In the genomic region with DNA sequence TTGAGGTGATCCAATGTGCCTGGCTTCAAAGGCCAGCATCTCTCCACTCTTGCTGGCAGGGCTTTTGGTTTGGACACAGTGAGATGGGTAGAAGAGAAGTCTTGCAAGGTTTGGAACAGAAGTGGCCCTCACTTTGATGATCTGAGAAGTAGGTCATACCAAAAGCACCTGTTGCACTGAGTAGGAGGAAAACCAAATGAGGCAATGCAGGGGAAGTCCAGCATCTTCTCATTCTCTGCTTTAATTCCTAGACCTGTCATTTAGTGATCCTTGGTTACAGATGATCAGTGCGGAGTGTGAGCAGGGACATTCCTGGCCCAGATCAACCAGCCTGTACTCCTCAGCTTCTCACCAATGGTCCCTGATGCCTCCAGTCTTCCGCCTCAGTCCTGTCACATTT, we compare ENCODE assay signal across 19 cellular contexts.
A peak's percentile ranks its signal among the peaks of the same experiment; 100 is the strongest.
DNase-seq lines count a peak whose midpoint lies in the region; ATAC-seq, FAIRE-seq and TF ChIP-seq lines count a peak whose summit lies in the region.
"Had no signal": no experiment of that assay in that cellular context is flagged by ENCODE, and none has a peak within 500 bp of the region (broad histone marks: within the 10 kb centered on the region; RNA-seq: fewer than 3 reads in every experiment).

No MANE protein-coding gene starts in this region.

- H3K36me3 ChIP-seq in GM12878 (ENCODE audit: control insufficient read depth in 2 of 2, insufficient read depth in 2 of 2, low read length in 1 of 2), result no peaks in the 10 kb centered on the region
- H3K36me3 ChIP-seq: BE2C, HAP-1 had no signal

- H3K4me3 ChIP-seq in GM12865 (ENCODE audit: low read depth, low read length) (no peak overlapping the region), GM12878 (no peak overlapping the region)
- H3K4me3 ChIP-seq: GM23248, HAP-1 had no signal

- H3K79me2 ChIP-seq in GM12878 (ENCODE audit: control insufficient read depth, insufficient read depth, low read length), result no peaks in the 10 kb centered on the region

- BruUV-seq in GM12878 (replicated peaks; lab: Mats Ljungman, UMichigan), result no TSS peak

- no peak overlapping the region for H3K9ac ChIP-seq in GM12878 (ENCODE audit: control insufficient read depth, insufficient read depth, low read length)
- H3K9ac ChIP-seq: GM23248, KMS-11 had no signal

- H3K4me2 ChIP-seq in GM12878 (ENCODE audit: control insufficient read depth, insufficient read depth), result no peak overlapping the region
- H3K4me2 ChIP-seq: KMS-11 had no signal

- WGBS in GM12878 (ENCODE audit: insufficient coverage, insufficient replicate concordance, low lambda C conversion rate, missing lambda C conversion rate), result 0% methylated on average over 2 of the region's 2 CpGs

- intact Hi-C loops in GM12878 (cut with micrococcal nuclease; ENCODE audit: unreplicated experiment), result no loop called here

- H3K27ac ChIP-seq in GM12878 (ENCODE audit: control insufficient read depth, insufficient read depth) (no peak overlapping the region), RWPE1 (no peak overlapping the region)
- H3K27ac ChIP-seq: GM23248, KMS-11 had no signal

- SMC1A ChIA-PET in GM12878 (lab: Charles Lee; ENCODE audit: uncharacterized antibody, unreplicated experiment), result no interaction called here

- TF ChIP-seq CTCF in GM12865 (IDR thresholded peaks at IDR 0.05; ENCODE audit: insufficient read depth, low read depth, low read length, missing control alignments) (no peak), GM12878 (IDR thresholded peaks at IDR 0.05 in 2 of 3, conservative IDR thresholded peaks at IDR 0.05 in 1 of 3; ENCODE audit: control insufficient read depth in 2 of 3, extremely low read depth in 1 of 3, insufficient read depth in 1 of 3, low read depth in 3 of 3, low read length in 3 of 3) (no peak), RWPE1 (conservative IDR thresholded peaks at IDR 0.05; ENCODE audit: low read depth) (no peak)

- ATAC-seq in GM19463 (IDR thresholded peaks at IDR 0.05; ENCODE audit: unreplicated experiment) (peak; percentile 47), HG02852 (IDR thresholded peaks at IDR 0.05; ENCODE audit: unreplicated experiment) (peak; percentile 65), GM12878 (peak; percentile 76), GM18502 (IDR thresholded peaks at IDR 0.05; ENCODE audit: poor library complexity, unreplicated experiment) (no peak), GM21360 (IDR thresholded peaks at IDR 0.05; ENCODE audit: unreplicated experiment) (no peak)
- ATAC-seq: CD8-positive, alpha-beta T cell had no signal

- H3K4me1 ChIP-seq in GM12878 (ENCODE audit: control insufficient read depth, insufficient read depth, low read length), result no peaks in the 10 kb centered on the region; the same call in 1 of the 2 replicates
- H3K4me1 ChIP-seq: BE2C, HAP-1 had no signal

- TF ChIP-seq RAD21 in GM12878 (IDR thresholded peaks at IDR 0.05; ENCODE audit: insufficient read depth, low read depth, low read length), result no peak

- RAD21 ChIA-PET in GM12878 (lab: Charles Lee; ENCODE audit: unreplicated experiment), result interaction anchor here (1.1 kb wide), 1 partner anchor 12 kb away, joined by 3 read pairs; no protein-coding TSS in a partner anchor

- no peak for TF ChIP-seq POLR2A in GM12878 (IDR thresholded peaks at IDR 0.05; ENCODE audit: low read depth, low read length)

- no peak for TF ChIP-seq EP300 in GM12878 (IDR thresholded peaks at IDR 0.05; ENCODE audit: borderline replicate concordance in 1 of 2, control insufficient read depth in 1 of 2, low read depth in 2 of 2, low read length in 2 of 2)

- POLR2A ChIA-PET in GM12878 (lab: Charles Lee) (no interaction called here), RWPE1 (lab: Yijun Ruan, JAX; ENCODE audit: low non-redundant PET) (no interaction called here)

- no peaks in the 10 kb centered on the region for H4K20me1 ChIP-seq in GM12878 (ENCODE audit: control insufficient read depth, insufficient read depth)

- in situ Hi-C loops in GM12878 (cut with MboI) (no loop called here), KBM-7 (cut with MboI; ENCODE audit: low pct_unique_long_range_greater_than_20kb, low sequenced_read_pairs) (no loop called here)

- peak; percentile 13 for FAIRE-seq in GM12878 (lab: Jason Lieb, UNC)
- FAIRE-seq: A204.1, GM19239 had no signal

- no peaks in the 10 kb centered on the region for H3K27me3 ChIP-seq in GM12878 (replicated peaks in 1 of 2; ENCODE audit: control insufficient read depth in 2 of 2, insufficient read depth in 2 of 2, low read length in 1 of 2)
- H3K27me3 ChIP-seq: BE2C had no signal

- H3K9me3 ChIP-seq in GM12878 (replicated peaks; ENCODE audit: control insufficient read depth, insufficient read depth, low read length), result no peaks in the 10 kb centered on the region
- H3K9me3 ChIP-seq: HAP-1 had no signal

- H2AFZ ChIP-seq in GM12878 (ENCODE audit: control insufficient read depth, low read depth, low read length), result no peak overlapping the region
- H2AFZ ChIP-seq: GM23248 had no signal

- peak; percentile 44 for DNase-seq in GM12865 (ENCODE audit: low read depth)
- peak; percentile 13 for DNase-seq in GM12878 (ENCODE audit: low read depth, low spot score)
- DNase-seq in RWPE1 (ENCODE audit: low spot score), result no peak
- DNase-seq in KBM-7, result no peak
- DNase-seq: ACHN; BE2C; Calu3; CD8-positive, alpha-beta T cell; DMS79 treated with DMSO at 0.1 percent for 48 hours; GF-D8; GM23248 had no signal

- CTCF ChIA-PET in GM12878 (lab: Yijun Ruan, JAX) (no interaction called here), RWPE1 (lab: Yijun Ruan, JAX) (no interaction called here)

TF ChIP-seq in GM12878, 131 proteins besides CTCF, POLR2A, EP300 and RAD21 (continues in another document):
- peak; percentile 47; the same call in 1 of the 2 replicates for TF ChIP-seq TCF12 (IDR thresholded peaks at IDR 0.05; ENCODE audit: low read depth, low read length)
- TF ChIP-seq, protein P1, sequence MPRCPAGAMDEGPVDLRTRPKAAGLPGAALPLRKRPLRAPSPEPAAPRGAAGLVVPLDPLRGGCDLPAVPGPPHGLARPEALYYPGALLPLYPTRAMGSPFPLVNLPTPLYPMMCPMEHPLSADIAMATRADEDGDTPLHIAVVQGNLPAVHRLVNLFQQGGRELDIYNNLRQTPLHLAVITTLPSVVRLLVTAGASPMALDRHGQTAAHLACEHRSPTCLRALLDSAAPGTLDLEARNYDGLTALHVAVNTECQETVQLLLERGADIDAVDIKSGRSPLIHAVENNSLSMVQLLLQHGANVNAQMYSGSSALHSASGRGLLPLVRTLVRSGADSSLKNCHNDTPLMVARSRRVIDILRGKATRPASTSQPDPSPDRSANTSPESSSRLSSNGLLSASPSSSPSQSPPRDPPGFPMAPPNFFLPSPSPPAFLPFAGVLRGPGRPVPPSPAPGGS (IDR thresholded peaks at IDR 0.05; ENCODE audit: borderline replicate concordance, insufficient read depth, low read depth, low read length, poor library complexity, severe bottlenecking), result peak; percentile 51
- TF ChIP-seq, protein P2, sequence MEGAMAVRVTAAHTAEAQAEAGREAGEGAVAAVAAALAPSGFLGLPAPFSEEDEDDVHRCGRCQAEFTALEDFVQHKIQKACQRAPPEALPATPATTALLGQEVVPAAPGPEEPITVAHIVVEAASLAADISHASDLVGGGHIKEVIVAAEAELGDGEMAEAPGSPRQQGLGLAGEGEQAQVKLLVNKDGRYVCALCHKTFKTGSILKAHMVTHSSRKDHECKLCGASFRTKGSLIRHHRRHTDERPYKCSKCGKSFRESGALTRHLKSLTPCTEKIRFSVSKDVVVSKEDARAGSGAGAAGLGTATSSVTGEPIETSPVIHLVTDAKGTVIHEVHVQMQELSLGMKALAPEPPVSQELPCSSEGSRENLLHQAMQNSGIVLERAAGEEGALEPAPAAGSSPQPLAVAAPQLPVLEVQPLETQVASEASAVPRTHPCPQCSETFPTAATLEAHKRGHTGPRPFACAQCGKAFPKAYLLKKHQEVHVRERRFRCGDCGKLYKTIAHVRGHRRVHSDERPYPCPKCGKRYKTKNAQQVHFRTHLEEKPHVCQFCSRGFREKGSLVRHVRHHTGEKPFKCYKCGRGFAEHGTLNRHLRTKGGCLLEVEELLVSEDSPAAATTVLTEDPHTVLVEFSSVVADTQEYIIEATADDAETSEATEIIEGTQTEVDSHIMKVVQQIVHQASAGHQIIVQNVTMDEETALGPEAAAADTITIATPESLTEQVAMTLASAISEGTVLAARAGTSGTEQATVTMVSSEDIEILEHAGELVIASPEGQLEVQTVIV (IDR thresholded peaks at IDR 0.05; ENCODE audit: borderline replicate concordance, partially characterized antibody), result no peak
- TF ChIP-seq CEBPB (IDR thresholded peaks at IDR 0.05; ENCODE audit: borderline replicate concordance in 1 of 2, low read depth in 2 of 2, low read length in 2 of 2), result peak in 1 of 2 experiments; percentile 50; a peak in 1 of 4 replicates
- TF ChIP-seq RCOR1 (conservative IDR thresholded peaks at IDR 0.05; ENCODE audit: low read depth, low read length), result no peak
- 0 out of 2 replicates have a peak, but pooled peaks have one; percentile 44 for TF ChIP-seq DPF2 (IDR thresholded peaks at IDR 0.05)
- TF ChIP-seq CREB1 (IDR thresholded peaks at IDR 0.05; ENCODE audit: low read depth), result 0 out of 2 replicates have a peak, but pooled peaks have one; percentile 11
- TF ChIP-seq NFXL1 (IDR thresholded peaks at IDR 0.05; ENCODE audit: borderline replicate concordance), result no peak
- TF ChIP-seq JUNB (IDR thresholded peaks at IDR 0.05), result peak; percentile 65
- TF ChIP-seq SRF (IDR thresholded peaks at IDR 0.05; ENCODE audit: low read depth in 2 of 2, low read length in 2 of 2), result 0 out of 4 replicates have a peak, but pooled peaks of 1 of the 2 experiments have one; percentile 28
- no peak for TF ChIP-seq TCF3 (IDR thresholded peaks at IDR 0.05; ENCODE audit: borderline replicate concordance, insufficient read depth, low read depth, low read length)

Comparison
In these comparisons a context has a peak if more than half of its experiments do, and no peak if none do; other contexts are left out.
1. DNase-seq: peak in GM12865 (single experiment) and GM12878 (single experiment); none in RWPE1 (single experiment) and KBM-7 (single experiment).
2. ATAC-seq: peak in GM19463 (single experiment), HG02852 (single experiment) and GM12878 (single experiment); none in GM18502 (single experiment) and GM21360 (single experiment).